Comparison of ENCODE assay signal across 17 cellular contexts in the genomic region with DNA sequence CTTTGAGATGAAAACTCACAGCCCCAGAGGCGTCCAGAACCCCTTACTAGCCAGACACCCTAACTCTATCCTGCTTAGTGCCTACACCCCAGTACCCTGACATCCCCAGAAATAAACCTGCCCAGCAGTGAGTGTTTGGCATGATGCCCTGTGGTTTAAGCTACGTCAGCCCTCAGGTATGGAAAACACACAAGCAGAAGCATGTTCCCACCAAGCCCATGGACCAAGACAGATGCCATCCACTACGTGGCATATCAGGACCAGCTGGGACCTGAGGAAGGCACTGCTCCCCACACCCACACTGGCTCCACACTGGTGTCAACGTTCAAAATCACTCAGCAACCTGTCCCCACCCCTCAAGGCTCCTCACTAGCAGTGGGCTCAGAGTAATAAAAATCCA.
A peak's percentile ranks its signal among the peaks of the same experiment; 100 is the strongest.
DNase-seq lines count a peak whose midpoint lies in the region; ATAC-seq and TF ChIP-seq lines count a peak whose summit lies in the region.
"Had no signal": no experiment of that assay in that cellular context is flagged by ENCODE, and none has a peak within 500 bp of the region (broad histone marks: within the 10 kb centered on the region; RNA-seq: fewer than 3 reads in every experiment).

No MANE protein-coding gene starts in this region.

- H3K27ac Mint-ChIP-seq in WTC11, result 0 out of 2 replicates have a peak overlapping the region, but pooled peaks have one; percentile 3

- CTCF ChIA-PET in WTC11 (lab: Charles Lee), result no interaction called here

- no peaks in the 10 kb centered on the region for H3K36me3 Mint-ChIP-seq in WTC11

- no peaks in the 10 kb centered on the region for H3K36me3 ChIP-seq in urinary bladder (ENCODE audit: insufficient read depth)
- H3K36me3 ChIP-seq: SJCRH30 had no signal

- H3K4me3 ChIP-seq in urinary bladder (ENCODE audit: low read depth, low read length), result no peak overlapping the region
- H3K4me3 ChIP-seq: SJCRH30 had no signal

- H3K4me1 Mint-ChIP-seq in WTC11, result no peaks in the 10 kb centered on the region

- H3K4me3 Mint-ChIP-seq in WTC11, result no peak overlapping the region

- DNase-seq in HPDE6-E6E7 (ENCODE audit: extremely low spot score), result peak; percentile 95
- no peak for DNase-seq in WTC11 (ENCODE audit: low spot score)
- DNase-seq in glomerular visceral epithelial cell (ENCODE audit: extremely low spot score), result peak; percentile 92
- DNase-seq in NCI-H1105 treated with DMSO at 0.1 percent for 48 hours (lab: John Stamatoyannopoulos, UW), result no peak
- DNase-seq in kidney glomerular epithelial cell (lab: John Stamatoyannopoulos, UW), result no peak
- DNase-seq: activated CD4-positive, alpha-beta T cell treated with anti-CD3 and anti-CD28 coated beads for 4 hours; activated naive CD4-positive, alpha-beta T cell treated with anti-CD3 and anti-CD28 coated beads, Interleukin-2, amount 50 U/mL, for 16 hours; C1 segment of cervical spinal cord; DND-41; effector memory CD4-positive, alpha-beta T cell; H7; NCI-H1048; SJCRH30; T-helper 9 cell had no signal

- H3K27ac ChIP-seq in urinary bladder (ENCODE audit: low read depth), result peak overlapping the region; percentile 59
- H3K27ac ChIP-seq: SJCRH30 had no signal

- TF ChIP-seq CTCF in WTC11 (IDR thresholded peaks at IDR 0.05), result no peak

- H3K27me3 Mint-ChIP-seq in WTC11 (ENCODE audit: low read depth), result no peaks in the 10 kb centered on the region

- no peaks in the 10 kb centered on the region for H3K9me3 Mint-ChIP-seq in WTC11

- ATAC-seq in WTC11 (no peak), HG03025 (IDR thresholded peaks at IDR 0.05; ENCODE audit: low FRiP score, unreplicated experiment) (no peak)
- ATAC-seq: HepG2 had no signal

- POLR2A ChIA-PET in WTC11 (lab: Charles Lee), result no interaction called here

- no peaks in the 10 kb centered on the region for H3K4me1 ChIP-seq in urinary bladder (ENCODE audit: insufficient read depth)

- WGBS in urinary bladder, result 70% methylated on average over 4 of the region's 4 CpGs

TF ChIP-seq in WTC11, 78 proteins besides CTCF, POLR2A, EP300 and RAD21:
- TF ChIP-seq SP1 (CRISPR knock-in tag; conservative IDR thresholded peaks at IDR 0.05) (no peak), GABPB1 (CRISPR knock-in tag; IDR thresholded peaks at IDR 0.05) (no peak), ELF4 (CRISPR knock-in tag; IDR thresholded peaks at IDR 0.05; ENCODE audit: low read depth) (no peak), ZNF317 (CRISPR knock-in tag; IDR thresholded peaks at IDR 0.05; ENCODE audit: borderline replicate concordance, low read depth) (no peak), TEAD4 (CRISPR knock-in tag; IDR thresholded peaks at IDR 0.05) (no peak), SMAD4 (CRISPR knock-in tag; IDR thresholded peaks at IDR 0.05) (no peak)
- TF ChIP-seq, protein P1, sequence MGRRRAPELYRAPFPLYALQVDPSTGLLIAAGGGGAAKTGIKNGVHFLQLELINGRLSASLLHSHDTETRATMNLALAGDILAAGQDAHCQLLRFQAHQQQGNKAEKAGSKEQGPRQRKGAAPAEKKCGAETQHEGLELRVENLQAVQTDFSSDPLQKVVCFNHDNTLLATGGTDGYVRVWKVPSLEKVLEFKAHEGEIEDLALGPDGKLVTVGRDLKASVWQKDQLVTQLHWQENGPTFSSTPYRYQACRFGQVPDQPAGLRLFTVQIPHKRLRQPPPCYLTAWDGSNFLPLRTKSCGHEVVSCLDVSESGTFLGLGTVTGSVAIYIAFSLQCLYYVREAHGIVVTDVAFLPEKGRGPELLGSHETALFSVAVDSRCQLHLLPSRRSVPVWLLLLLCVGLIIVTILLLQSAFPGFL (CRISPR knock-in tag; IDR thresholded peaks at IDR 0.05; ENCODE audit: borderline replicate concordance), result no peak
- TF ChIP-seq, protein P2, sequence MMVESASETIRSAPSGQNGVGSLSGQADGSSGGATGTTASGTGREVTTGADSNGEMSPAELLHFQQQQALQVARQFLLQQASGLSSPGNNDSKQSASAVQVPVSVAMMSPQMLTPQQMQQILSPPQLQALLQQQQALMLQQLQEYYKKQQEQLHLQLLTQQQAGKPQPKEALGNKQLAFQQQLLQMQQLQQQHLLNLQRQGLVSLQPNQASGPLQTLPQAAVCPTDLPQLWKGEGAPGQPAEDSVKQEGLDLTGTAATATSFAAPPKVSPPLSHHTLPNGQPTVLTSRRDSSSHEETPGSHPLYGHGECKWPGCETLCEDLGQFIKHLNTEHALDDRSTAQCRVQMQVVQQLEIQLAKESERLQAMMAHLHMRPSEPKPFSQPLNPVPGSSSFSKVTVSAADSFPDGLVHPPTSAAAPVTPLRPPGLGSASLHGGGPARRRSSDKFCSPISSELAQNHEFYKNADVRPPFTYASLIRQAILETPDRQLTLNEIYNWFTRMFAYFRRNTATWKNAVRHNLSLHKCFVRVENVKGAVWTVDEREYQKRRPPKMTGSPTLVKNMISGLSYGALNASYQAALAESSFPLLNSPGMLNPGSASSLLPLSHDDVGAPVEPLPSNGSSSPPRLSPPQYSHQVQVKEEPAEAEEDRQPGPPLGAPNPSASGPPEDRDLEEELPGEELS (CRISPR knock-in tag; IDR thresholded peaks at IDR 0.05), result no peak
- TF ChIP-seq, protein P3, sequence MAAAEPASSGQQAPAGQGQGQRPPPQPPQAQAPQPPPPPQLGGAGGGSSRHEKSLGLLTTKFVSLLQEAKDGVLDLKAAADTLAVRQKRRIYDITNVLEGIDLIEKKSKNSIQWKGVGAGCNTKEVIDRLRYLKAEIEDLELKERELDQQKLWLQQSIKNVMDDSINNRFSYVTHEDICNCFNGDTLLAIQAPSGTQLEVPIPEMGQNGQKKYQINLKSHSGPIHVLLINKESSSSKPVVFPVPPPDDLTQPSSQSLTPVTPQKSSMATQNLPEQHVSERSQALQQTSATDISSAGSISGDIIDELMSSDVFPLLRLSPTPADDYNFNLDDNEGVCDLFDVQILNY (CRISPR knock-in tag; IDR thresholded peaks at IDR 0.05), result no peak
- TF ChIP-seq, protein P4, sequence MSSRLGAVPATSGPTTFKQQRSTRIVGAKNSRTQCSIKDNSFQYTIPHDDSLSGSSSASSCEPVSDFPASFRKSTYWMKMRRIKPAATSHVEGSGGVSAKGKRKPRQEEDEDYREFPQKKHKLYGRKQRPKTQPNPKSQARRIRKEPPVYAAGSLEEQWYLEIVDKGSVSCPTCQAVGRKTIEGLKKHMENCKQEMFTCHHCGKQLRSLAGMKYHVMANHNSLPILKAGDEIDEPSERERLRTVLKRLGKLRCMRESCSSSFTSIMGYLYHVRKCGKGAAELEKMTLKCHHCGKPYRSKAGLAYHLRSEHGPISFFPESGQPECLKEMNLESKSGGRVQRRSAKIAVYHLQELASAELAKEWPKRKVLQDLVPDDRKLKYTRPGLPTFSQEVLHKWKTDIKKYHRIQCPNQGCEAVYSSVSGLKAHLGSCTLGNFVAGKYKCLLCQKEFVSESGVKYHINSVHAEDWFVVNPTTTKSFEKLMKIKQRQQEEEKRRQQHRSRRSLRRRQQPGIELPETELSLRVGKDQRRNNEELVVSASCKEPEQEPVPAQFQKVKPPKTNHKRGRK (CRISPR knock-in tag; IDR thresholded peaks at IDR 0.05; ENCODE audit: borderline replicate concordance), result no peak

Comparison
In these comparisons a context has a peak if more than half of its experiments do, and no peak if none do; other contexts are left out.
1. DNase-seq: peak in HPDE6-E6E7 (single experiment) and glomerular visceral epithelial cell (single experiment); none in WTC11 (single experiment), NCI-H1105 treated with DMSO at 0.1 percent for 48 hours (single experiment) and kidney glomerular epithelial cell (single experiment).